Comparison of ENCODE assay signal across 13 cellular contexts in genomic region chr10:3069876-3070275, GRCh38. TPM values are rescaled to one million over a fixed set of nuclear protein-coding genes. Genes with fewer than 3 reads are reported as not detected.
A peak's percentile ranks its signal among the peaks of the same experiment; 100 is the strongest.
DNase-seq lines count a peak whose midpoint lies in the region; ATAC-seq and TF ChIP-seq lines count a peak whose summit lies in the region.
"Had no signal": no experiment of that assay in that cellular context is flagged by ENCODE, and none has a peak within 500 bp of the region (broad histone marks: within the 10 kb centered on the region; RNA-seq: fewer than 3 reads in every experiment).

No MANE protein-coding gene starts in this region.

- intact Hi-C loops in Panc1 (cut with micrococcal nuclease; ENCODE audit: unreplicated experiment): no loop called here

- H3K36me3 Mint-ChIP-seq in activated T-cell treated with anti-CD3 and anti-CD28 coated beads, Interleukin-2, amount 50 U/mL, for 4 hours (ENCODE audit: insufficient read depth): peaks cover 35% of the 10 kb centered on the region
- peaks cover 9% of the 10 kb centered on the region for H3K36me3 Mint-ChIP-seq in endothelial cell (ENCODE audit: low read depth, unreplicated experiment)

- 92% methylated on average over 11 of the region's 11 CpGs for WGBS in smooth muscle cell (ENCODE audit: low lambda C conversion rate)

- no peak for ATAC-seq in activated T-cell treated with anti-CD3 and anti-CD28 coated beads, Interleukin-2, amount 50 U/mL, for 4 hours
- ATAC-seq in Panc1 (no peak), HG02678 (IDR thresholded peaks at IDR 0.05; ENCODE audit: unreplicated experiment) (no peak), GM19035 (IDR thresholded peaks at IDR 0.05; ENCODE audit: unreplicated experiment) (no peak)
- ATAC-seq: esophagus mucosa had no signal

- no TSS peak for BruUV-seq in Panc1 (replicated peaks; lab: Mats Ljungman, UMichigan)

- H3F3A ChIP-seq in smooth muscle cell (ENCODE audit: low read depth): peaks cover 7% of the 10 kb centered on the region

- H3K27me3 ChIP-seq in Panc1 (ENCODE audit: control insufficient read depth, insufficient read depth, low read length) (no peaks in the 10 kb centered on the region), smooth muscle cell (ENCODE audit: low read depth) (no peaks in the 10 kb centered on the region)

- H3K79me2 ChIP-seq in smooth muscle cell (ENCODE audit: low read depth): peaks cover 69% of the 10 kb centered on the region

- H3K4me1 ChIP-seq in Panc1 (ENCODE audit: control insufficient read depth, insufficient read depth, low read length) (peaks cover 47% of the 10 kb centered on the region), smooth muscle cell (ENCODE audit: low read depth) (peaks cover 10% of the 10 kb centered on the region)
- H3K4me1 ChIP-seq: BE2C had no signal

- peak overlapping the region; percentile 85 for H3K4me3 Mint-ChIP-seq in activated T-cell treated with anti-CD3 and anti-CD28 coated beads, Interleukin-2, amount 50 U/mL, for 4 hours
- peak overlapping the region; percentile 90 for H3K4me3 Mint-ChIP-seq in endothelial cell (ENCODE audit: unreplicated experiment)

- H3K4me2 ChIP-seq in smooth muscle cell: peak overlapping the region; percentile 94

- H2AFZ ChIP-seq in smooth muscle cell (ENCODE audit: low read depth): no peak overlapping the region

- no peak for DNase-seq in activated T-cell treated with anti-CD3 and anti-CD28 coated beads, Interleukin-2, amount 50 U/mL, for 4 hours
- no peak for DNase-seq in activated T-cell treated with anti-CD3 and anti-CD28 coated beads for 4 hours
- DNase-seq in Panc1 (ENCODE audit: low read depth, low spot score): no peak
- no peak for DNase-seq in endothelial cell (ENCODE audit: low spot score)
- DNase-seq in smooth muscle cell (lab: John Stamatoyannopoulos, UW; ENCODE audit: unreplicated experiment): no peak
- no peak for DNase-seq in Ammon's horn (ENCODE audit: low spot score)
- DNase-seq: activated effector memory CD4-positive, alpha-beta T cell treated with Interleukin-2 at 50 U/mL for 16 hours; BE2C; NCI-H1930; stimulated activated CD4-positive, alpha-beta T cell treated with anti-CD3 and anti-CD28 coated beads, Interleukin-12 subunit alpha, Interleukin-12 subunit beta, amount 100 ng/mL, for 4 hours had no signal

- TF ChIP-seq CTCF in Panc1 (IDR thresholded peaks at IDR 0.05): no peak
- TF ChIP-seq CTCF in endothelial cell (IDR thresholded peaks at IDR 0.05; ENCODE audit: unreplicated experiment): no peak
- no peak for TF ChIP-seq CTCF in smooth muscle cell (IDR thresholded peaks at IDR 0.05; ENCODE audit: borderline replicate concordance, insufficient read depth, poor library complexity, severe bottlenecking)

- peaks cover 39% of the 10 kb centered on the region for H3K4me1 Mint-ChIP-seq in activated T-cell treated with anti-CD3 and anti-CD28 coated beads, Interleukin-2, amount 50 U/mL, for 4 hours (ENCODE audit: low read depth)
- H3K4me1 Mint-ChIP-seq in endothelial cell (ENCODE audit: unreplicated experiment): peaks cover 14% of the 10 kb centered on the region

- H3K4me3 ChIP-seq in Panc1 (ENCODE audit: low read depth in 2 of 2, low read length in 2 of 2) (peak overlapping the region; percentile 67 to 80), smooth muscle cell (peak overlapping the region; percentile 83)

- POLR2A ChIA-PET in Panc1 (lab: Charles Lee): no interaction called here

- peak overlapping the region; percentile 75 for H3K27ac ChIP-seq in Panc1 (ENCODE audit: low read length)
- H3K27ac ChIP-seq in smooth muscle cell (ENCODE audit: low read depth): peak overlapping the region; percentile 7

- no peak overlapping the region for H3K9ac ChIP-seq in smooth muscle cell (ENCODE audit: low read depth)

- H4K20me1 ChIP-seq in smooth muscle cell (ENCODE audit: low read depth): peaks cover 34% of the 10 kb centered on the region

- in situ Hi-C loops in Panc1 (cut with HindIII; ENCODE audit: low pct_unique_long_range_greater_than_20kb, low sequenced_read_pairs): no loop called here

- H3K36me3 ChIP-seq in Panc1 (ENCODE audit: control insufficient read depth, insufficient read depth, low read length): peaks cover 2% of the 10 kb centered on the region; the same call in 1 of the 2 replicates
- no peaks in the 10 kb centered on the region for H3K36me3 ChIP-seq in smooth muscle cell (ENCODE audit: low read depth)
- H3K36me3 ChIP-seq: BE2C had no signal

- H3K27me3 Mint-ChIP-seq in activated T-cell treated with anti-CD3 and anti-CD28 coated beads, Interleukin-2, amount 50 U/mL, for 4 hours (ENCODE audit: low read depth): no peaks in the 10 kb centered on the region
- peaks cover 20% of the 10 kb centered on the region for H3K27me3 Mint-ChIP-seq in endothelial cell (ENCODE audit: unreplicated experiment)

- H3K9me3 ChIP-seq in Panc1 (ENCODE audit: control insufficient read depth, insufficient read depth, low read depth, low read length) (no peaks in the 10 kb centered on the region), smooth muscle cell (replicated peaks; ENCODE audit: low read depth) (no peaks in the 10 kb centered on the region)
- H3K9me3 ChIP-seq: BE2C had no signal

- H3K27ac Mint-ChIP-seq in endothelial cell (ENCODE audit: unreplicated experiment): no peak overlapping the region

- peaks cover 4% of the 10 kb centered on the region for H3K9me3 Mint-ChIP-seq in activated T-cell treated with anti-CD3 and anti-CD28 coated beads, Interleukin-2, amount 50 U/mL, for 4 hours
- H3K9me3 Mint-ChIP-seq in endothelial cell (ENCODE audit: unreplicated experiment): no peaks in the 10 kb centered on the region

- CTCF ChIA-PET in Panc1 (lab: Charles Lee): no interaction called here

RNA-seq across cellular contexts. Expression of gene PFKP, which starts 2.5 kb away (rescaled TPM):
- total RNA-seq in activated T-cell treated with anti-CD3 and anti-CD28 coated beads, Interleukin-2, amount 50 U/mL, for 4 hours: 100 to 1,000 TPM; 239 to 271 (median 253) TPM
- total RNA-seq in Panc1 (2021; ENCODE audit: unreplicated experiment) (232 TPM), endothelial cell (ENCODE audit: unreplicated experiment) (52.3 TPM), smooth muscle cell (178 and 183 TPM in 2 replicates)
- polyA plus RNA-seq in Panc1 (2012; ENCODE audit: insufficient read length): 436 TPM
- 203 and 251 TPM in 2 replicates for polyA plus RNA-seq in smooth muscle cell
